ENCODE assay signal across 18 cellular contexts in genomic region chr6:17385660-17386059, GRCh38. TPM values are rescaled to one million over a fixed set of nuclear protein-coding genes. Genes with fewer than 3 reads are reported as not detected.
DNase-seq lines count a peak whose midpoint lies in the region; ATAC-seq and TF ChIP-seq lines count a peak whose summit lies in the region.
"Had no signal": no experiment of that assay in that cellular context is flagged by ENCODE, and none has a peak within 500 bp of the region (broad histone marks: within the 10 kb centered on the region; RNA-seq: fewer than 3 reads in every experiment).

No MANE protein-coding gene starts in this region.

- ATAC-seq in Right ventricle myocardium inferior: no peak
- ATAC-seq: left colon had no signal

- H3K36me3 Mint-ChIP-seq in activated CD4-positive, alpha-beta memory T cell treated with anti-CD3 and anti-CD28 coated beads, Interleukin-2, amount 10 ng/mL, durations not matched to agents 7 days and 5 days (ENCODE audit: low read depth): no peaks in the 10 kb centered on the region
- H3K36me3 Mint-ChIP-seq: activated naive CD8-positive, alpha-beta T cell treated with anti-CD3 and anti-CD28 coated beads for 36 hours had no signal

- H3K4me1 ChIP-seq in cardiac muscle cell (ENCODE audit: low read depth) (peaks cover 8% of the 10 kb centered on the region), skeletal muscle tissue (ENCODE audit: control insufficient read depth in 3 of 3, insufficient read depth in 3 of 3, low read length in 3 of 3) (peaks cover 6 to 33% (median 9%) of the 10 kb centered on the region in 3 donors)

- no peaks in the 10 kb centered on the region for H3K4me1 Mint-ChIP-seq in activated CD4-positive, alpha-beta memory T cell treated with anti-CD3 and anti-CD28 coated beads, Interleukin-2, amount 10 ng/mL, durations not matched to agents 7 days and 5 days
- H3K4me1 Mint-ChIP-seq: activated naive CD8-positive, alpha-beta T cell treated with anti-CD3 and anti-CD28 coated beads for 36 hours had no signal

- DNase-seq in cardiac muscle cell (ENCODE audit: low read depth in 1 of 2, low spot score in 1 of 2): peak in 1 of 2 donors; percentile 60
- DNase-seq in Right ventricle myocardium inferior (ENCODE audit: missing footprints): no peak
- DNase-seq in amniotic epithelial cell (ENCODE audit: low read depth): peak; percentile 50
- peak; percentile 4 for DNase-seq in kidney glomerular epithelial cell (lab: John Stamatoyannopoulos, UW)
- no peak for DNase-seq in SW 1271 (lab: John Stamatoyannopoulos, UW)
- DNase-seq in activated CD4-positive, alpha-beta memory T cell treated with anti-CD3 and anti-CD28 coated beads, Interleukin-2, amount 10 ng/mL, durations not matched to agents 7 days and 5 days: no peak
- DNase-seq in NCI-H128 (lab: John Stamatoyannopoulos, UW; ENCODE audit: unreplicated experiment): no peak
- DNase-seq: activated CD4-positive, alpha-beta T cell treated with anti-CD3 and anti-CD28 coated beads for 1 hour; activated naive CD8-positive, alpha-beta T cell treated with anti-CD3 and anti-CD28 coated beads for 36 hours; activated T-cell treated with anti-CD3 and anti-CD28 coated beads for 4 hours; left colon; retina; stimulated activated CD4-positive, alpha-beta T cell treated with anti-CD3 and anti-CD28 coated beads, Interleukin-4, amount 100 ng/mL, for 1 hour had no signal

- H3K9me3 ChIP-seq in cardiac muscle cell (ENCODE audit: low read depth) (no peaks in the 10 kb centered on the region), skeletal muscle tissue (ENCODE audit: control insufficient read depth in 3 of 3, low read length in 3 of 3) (no peaks in the 10 kb centered on the region)

- CTCF ChIA-PET in activated CD4-positive, alpha-beta memory T cell treated with anti-CD3 and anti-CD28 coated beads, Interleukin-2, amount 10 ng/mL, durations not matched to agents 7 days and 5 days (lab: Charles Lee): interaction anchor here (0.8 kb wide), 1 partner anchor 8 kb away, joined by 4 read pairs; the partner anchor contains the start of gene CAP2

- H3K4me3 Mint-ChIP-seq in activated CD4-positive, alpha-beta memory T cell treated with anti-CD3 and anti-CD28 coated beads, Interleukin-2, amount 10 ng/mL, durations not matched to agents 7 days and 5 days: no peak overlapping the region
- H3K4me3 Mint-ChIP-seq: activated naive CD8-positive, alpha-beta T cell treated with anti-CD3 and anti-CD28 coated beads for 36 hours had no signal

- H3K27me3 Mint-ChIP-seq in activated CD4-positive, alpha-beta memory T cell treated with anti-CD3 and anti-CD28 coated beads, Interleukin-2, amount 10 ng/mL, durations not matched to agents 7 days and 5 days: no peaks in the 10 kb centered on the region

- H3K27me3 ChIP-seq in cardiac muscle cell: no peaks in the 10 kb centered on the region
- H3K27me3 ChIP-seq in skeletal muscle tissue (ENCODE audit: control insufficient read depth in 3 of 3, insufficient read depth in 3 of 3, low read length in 3 of 3): no peaks in the 10 kb centered on the region
- H3K27me3 ChIP-seq: hepatocyte had no signal

- no peak for TF ChIP-seq CTCF in cardiac muscle cell (IDR thresholded peaks at IDR 0.05; ENCODE audit: low read depth, low read length)

- no peak overlapping the region for H3K27ac Mint-ChIP-seq in activated CD4-positive, alpha-beta memory T cell treated with anti-CD3 and anti-CD28 coated beads, Interleukin-2, amount 10 ng/mL, durations not matched to agents 7 days and 5 days
- H3K27ac Mint-ChIP-seq: activated naive CD8-positive, alpha-beta T cell treated with anti-CD3 and anti-CD28 coated beads for 36 hours had no signal

- no peaks in the 10 kb centered on the region for H3K9me3 Mint-ChIP-seq in activated CD4-positive, alpha-beta memory T cell treated with anti-CD3 and anti-CD28 coated beads, Interleukin-2, amount 10 ng/mL, durations not matched to agents 7 days and 5 days
- H3K9me3 Mint-ChIP-seq: activated naive CD8-positive, alpha-beta T cell treated with anti-CD3 and anti-CD28 coated beads for 36 hours had no signal

- POLR2A ChIA-PET in activated CD4-positive, alpha-beta memory T cell treated with anti-CD3 and anti-CD28 coated beads, Interleukin-2, amount 10 ng/mL, durations not matched to agents 7 days and 5 days (lab: Charles Lee): no interaction called here

- H3K27ac ChIP-seq in cardiac muscle cell (peak overlapping the region; percentile 58), skeletal muscle tissue (ENCODE audit: low read depth, low read length) (peak overlapping the region; percentile 90)
- H3K27ac ChIP-seq: epithelial cell of prostate, hepatocyte, RWPE1 had no signal

- peak overlapping the region; percentile 16 to 57 (median 47) for H3K9ac ChIP-seq in skeletal muscle tissue (ENCODE audit: low read depth in 1 of 3, low read length in 3 of 3)

- H3K4me3 ChIP-seq in cardiac muscle cell: no peak overlapping the region
- H3K4me3 ChIP-seq in skeletal muscle tissue (ENCODE audit: low read length in 3 of 3): peak overlapping the region; percentile 38 to 63 (median 60)
- H3K4me3 ChIP-seq: hepatocyte had no signal

- intact Hi-C loops in Right ventricle myocardium inferior (cut with DNase I): no loop called here

- no peaks in the 10 kb centered on the region for H3K36me3 ChIP-seq in cardiac muscle cell
- H3K36me3 ChIP-seq in skeletal muscle tissue (ENCODE audit: control insufficient read depth in 3 of 3, insufficient read depth in 3 of 3, low read length in 3 of 3): no peaks in the 10 kb centered on the region

RNA-seq across cellular contexts. Expression of gene CAP2, which starts 7.7 kb away (rescaled TPM):
- total RNA-seq in cardiac muscle cell: 95.7 and 106 TPM in 2 replicates
- polyA plus RNA-seq in cardiac muscle cell: 262 and 328 TPM in 2 replicates
- total RNA-seq in Right ventricle myocardium inferior: 137 TPM
- 47.5 TPM for total RNA-seq in skeletal muscle tissue
- not detected for total RNA-seq in activated CD4-positive, alpha-beta memory T cell treated with anti-CD3 and anti-CD28 coated beads, Interleukin-2, amount 10 ng/mL, durations not matched to agents 7 days and 5 days
- total RNA-seq: activated naive CD8-positive, alpha-beta T cell treated with anti-CD3 and anti-CD28 coated beads for 36 hours; T-helper 1 cell treated with Interleukin-12 subunit alpha and Interleukin-12 subunit beta and Interleukin-4 antibody, amounts not matched to agents 30 ng/mL and 1 ng/mL, for 36 hours had no signal

Comparison
In these comparisons a context has a peak if more than half of its experiments do, and no peak if none do; other contexts are left out.
1. DNase-seq: peak in amniotic epithelial cell (single experiment) and kidney glomerular epithelial cell (single experiment); none in Right ventricle myocardium inferior (single experiment), SW 1271 (0 of 2), activated CD4-positive, alpha-beta memory T cell treated with anti-CD3 and anti-CD28 coated beads, Interleukin-2, amount 10 ng/mL, durations not matched to agents 7 days and 5 days (single experiment) and NCI-H128 (single experiment).
2. RNA of gene CAP2, which starts 7.7 kb away (total RNA-seq): 137 TPM in Right ventricle myocardium inferior (single experiment), 95.7 to 106 TPM in cardiac muscle cell and 47.5 TPM in skeletal muscle tissue (single experiment); not detected in activated CD4-positive, alpha-beta memory T cell treated with anti-CD3 and anti-CD28 coated beads, Interleukin-2, amount 10 ng/mL, durations not matched to agents 7 days and 5 days; every median in the first group is over 10 times any median in the second.